Comparison of ENCODE assay signal across 9 cellular contexts in genomic region chr16:11795887-11796226, GRCh38. TPM values are rescaled to one million over a fixed set of nuclear protein-coding genes. Genes with fewer than 3 reads are reported as not detected.
A peak's percentile ranks its signal among the peaks of the same experiment; 100 is the strongest.
DNase-seq lines count a peak whose midpoint lies in the region; ATAC-seq and TF ChIP-seq lines count a peak whose summit lies in the region.
"Had no signal": no experiment of that assay in that cellular context is flagged by ENCODE, and none has a peak within 500 bp of the region (broad histone marks: within the 10 kb centered on the region; RNA-seq: fewer than 3 reads in every experiment).

No MANE protein-coding gene starts in this region.

- H3K9me3 Mint-ChIP-seq in activated T-cell treated with anti-CD3 and anti-CD28 coated beads, Interleukin-2, amount 50 U/mL, for 72 hours: no peaks in the 10 kb centered on the region

- TF ChIP-seq POLR2A in tibial nerve (IDR thresholded peaks at IDR 0.05): no peak

- H3K27ac ChIP-seq in lower lobe of right lung (peak overlapping the region; percentile 99), tibial nerve (peak overlapping the region; percentile 25 to 100 (median 98))

- H3K4me1 ChIP-seq in lower lobe of right lung: peaks cover 75% of the 10 kb centered on the region
- H3K4me1 ChIP-seq in tibial nerve: peaks cover 3 to 79% (median 44%) of the 10 kb centered on the region in 4 donors

- DNase-seq in activated T-cell treated with anti-CD3 and anti-CD28 coated beads, Interleukin-2, amount 50 U/mL, for 72 hours: no peak
- DNase-seq in activated T-cell treated with anti-CD3 and anti-CD28 coated beads, Interleukin-2, amount 50 U/mL, for 1 hour: no peak
- DNase-seq in astrocyte of the spinal cord (ENCODE audit: low read depth, low spot score) (no peak), lower lobe of right lung (no peak), tibial nerve (ENCODE audit: low spot score in 2 of 2) (no peak), AG08395 (ENCODE audit: low spot score) (no peak), globus pallidus (ENCODE audit: low spot score) (no peak), NCI-H345 (lab: John Stamatoyannopoulos, UW) (no peak)
- DNase-seq: cortex of kidney had no signal

- H3K9me3 ChIP-seq in lower lobe of right lung (no peaks in the 10 kb centered on the region), tibial nerve (no peaks in the 10 kb centered on the region)

- in situ Hi-C loops in astrocyte of the spinal cord (cut with HindIII; ENCODE audit: low sequenced_read_pairs): no loop called here

- TF ChIP-seq CTCF in astrocyte of the spinal cord (IDR thresholded peaks at IDR 0.05; ENCODE audit: low read depth, low read length): no peak
- no peak for TF ChIP-seq CTCF in lower lobe of right lung (IDR thresholded peaks at IDR 0.05)
- TF ChIP-seq CTCF in tibial nerve (IDR thresholded peaks at IDR 0.05): no peak

- H3K27me3 Mint-ChIP-seq in activated T-cell treated with anti-CD3 and anti-CD28 coated beads, Interleukin-2, amount 50 U/mL, for 72 hours (ENCODE audit: low read depth): no peaks in the 10 kb centered on the region

- peaks cover 87% of the 10 kb centered on the region for H3K4me1 Mint-ChIP-seq in activated T-cell treated with anti-CD3 and anti-CD28 coated beads, Interleukin-2, amount 50 U/mL, for 72 hours (ENCODE audit: low read depth)

- 54 to 58% methylated on average over 8 of the region's 8 CpGs for WGBS in tibial nerve, 2 donors

- intact Hi-C loops in lower lobe of right lung (cut with DNase I): no loop called here

- H3K36me3 ChIP-seq in lower lobe of right lung (no peaks in the 10 kb centered on the region), tibial nerve (peaks cover 0 to 6% (median 0%) of the 10 kb centered on the region in 3 donors)

- TF ChIP-seq EP300 in tibial nerve (IDR thresholded peaks at IDR 0.05): no peak

- H3K36me3 Mint-ChIP-seq in activated T-cell treated with anti-CD3 and anti-CD28 coated beads, Interleukin-2, amount 50 U/mL, for 72 hours (ENCODE audit: insufficient read depth in 2 of 2): peaks cover 11 to 19% of the 10 kb centered on the region in 2 donors

- H3K4me3 ChIP-seq in astrocyte of the spinal cord (ENCODE audit: low read depth, low read length): peak overlapping the region; percentile 96
- H3K4me3 ChIP-seq in lower lobe of right lung: peak overlapping the region; percentile 84
- H3K4me3 ChIP-seq in tibial nerve: peak overlapping the region; percentile 84 to 99 (median 90)

- no peak for ATAC-seq in activated T-cell treated with anti-CD3 and anti-CD28 coated beads, Interleukin-2, amount 50 U/mL, for 72 hours (replicated peaks in 1 of 2)
- no peak for ATAC-seq in lower lobe of right lung

- H3K27me3 ChIP-seq in lower lobe of right lung (ENCODE audit: low read depth) (no peaks in the 10 kb centered on the region), tibial nerve (no peaks in the 10 kb centered on the region)

- peak overlapping the region; percentile 94 for H3K27ac Mint-ChIP-seq in activated T-cell treated with anti-CD3 and anti-CD28 coated beads, Interleukin-2, amount 50 U/mL, for 72 hours

- H3K4me3 Mint-ChIP-seq in activated T-cell treated with anti-CD3 and anti-CD28 coated beads, Interleukin-2, amount 50 U/mL, for 72 hours: peak overlapping the region; percentile 80 to 94

RNA-seq across cellular contexts. Expression of gene ZC3H7A, which starts 1.2 kb away (rescaled TPM):
- total RNA-seq in activated T-cell treated with anti-CD3 and anti-CD28 coated beads, Interleukin-2, amount 50 U/mL, for 72 hours: 100 to 1,000 TPM in 1 of 2 donors, 10 to 100 TPM in 1; 96.3 to 105 TPM
- total RNA-seq in lower lobe of right lung (66.3 TPM), tibial nerve (10 to 100 TPM; 59.2 to 86.7 (median 76.2) TPM)

RNA-seq across cellular contexts. Expression of gene TXNDC11, which starts 53.2 kb away (rescaled TPM):
- 10 to 100 TPM; 34.7 to 41.5 TPM for total RNA-seq in activated T-cell treated with anti-CD3 and anti-CD28 coated beads, Interleukin-2, amount 50 U/mL, for 72 hours
- total RNA-seq in lower lobe of right lung: 88.2 TPM
- total RNA-seq in tibial nerve: 10 to 100 TPM; 45.7 to 67.2 (median 51.4) TPM

RNA-seq across cellular contexts. Expression of gene RSL1D1, which starts 55.5 kb away (rescaled TPM):
- total RNA-seq in activated T-cell treated with anti-CD3 and anti-CD28 coated beads, Interleukin-2, amount 50 U/mL, for 72 hours: 100 to 1,000 TPM; 267 to 360 TPM
- total RNA-seq in lower lobe of right lung (133 TPM), tibial nerve (100 to 1,000 TPM in 3 of 4 donors, 10 to 100 TPM in 1; 67.3 to 107 (median 103) TPM)
